Comparison of ENCODE assay signal across 1 cellular context in genomic region chr11:765025-765801, GRCh38.
TF ChIP-seq lines count a peak whose summit lies in the region.

No MANE protein-coding gene starts in this region.

TF ChIP-seq in endothelial cell of umbilical vein, 7 proteins besides CTCF, POLR2A, EP300 and RAD21:
- TF ChIP-seq POLR2AphosphoS5 (IDR thresholded peaks at IDR 0.05; ENCODE audit: insufficient read depth, low read depth, low read length) (peak; percentile 37), EZH2 (IDR thresholded peaks at IDR 0.05; ENCODE audit: borderline replicate concordance, low read depth, low read length, severe bottlenecking) (no peak)
TF ChIP-seq in endothelial cell of umbilical vein: peak in this region for 1.
